9 cellular contexts compared by ENCODE assay signal in genomic region chr7:77247206-77247850, GRCh38. TPM values are rescaled to one million over a fixed set of nuclear protein-coding genes. Genes with fewer than 3 reads are reported as not detected.
A peak's percentile ranks its signal among the peaks of the same experiment; 100 is the strongest.
DNase-seq lines count a peak whose midpoint lies in the region; ATAC-seq and TF ChIP-seq lines count a peak whose summit lies in the region.
"Had no signal": no experiment of that assay in that cellular context is flagged by ENCODE, and none has a peak within 500 bp of the region (broad histone marks: within the 10 kb centered on the region; RNA-seq: fewer than 3 reads in every experiment).

No MANE protein-coding gene starts in this region.

- TF ChIP-seq CTCF in Calu3 (IDR thresholded peaks at IDR 0.05; ENCODE audit: unreplicated experiment) (peak; percentile 46), PC-9 (conservative IDR thresholded peaks at IDR 0.05) (peak; percentile 94), fibroblast of pulmonary artery (IDR thresholded peaks at IDR 0.05; ENCODE audit: low read length, missing control alignments) (peak; percentile 92), thoracic aorta (IDR thresholded peaks at IDR 0.05) (peak; percentile 73)

- H3K4me3 Mint-ChIP-seq in Calu3 (ENCODE audit: low read depth, unreplicated experiment), result no peak overlapping the region
- H3K4me3 Mint-ChIP-seq: activated naive CD4-positive, alpha-beta T cell treated with anti-CD3 and anti-CD28 coated beads, Interleukin-2, amount 50 U/mL, for 24 hours had no signal

- ATAC-seq in GM21515 (IDR thresholded peaks at IDR 0.05; ENCODE audit: unreplicated experiment) (peak; percentile 87), thoracic aorta (ENCODE audit: insufficient number of reproducible peaks, low FRiP score, low read depth) (no peak)

- H3K27ac ChIP-seq in Karpas-422 (ENCODE audit: low read length) (no peak overlapping the region), PC-9 (no peak overlapping the region), thoracic aorta (no peak overlapping the region)

- H3K79me2 ChIP-seq in Karpas-422 (ENCODE audit: low read length) (no peaks in the 10 kb centered on the region), PC-9 (ENCODE audit: low read depth) (no peaks in the 10 kb centered on the region)

- H2AFZ ChIP-seq in Karpas-422 (ENCODE audit: low read length) (no peak overlapping the region), PC-9 (no peak overlapping the region)

- H3K4me3 ChIP-seq in Karpas-422 (ENCODE audit: low read length), result no peak overlapping the region
- no peak overlapping the region for H3K4me3 ChIP-seq in PC-9
- no peak overlapping the region for H3K4me3 ChIP-seq in fibroblast of pulmonary artery (replicated peaks; ENCODE audit: low read depth, low read length)
- H3K4me3 ChIP-seq in thoracic aorta, result no peak overlapping the region

- H3F3A ChIP-seq in PC-9 (ENCODE audit: insufficient read depth, low read depth), result no peaks in the 10 kb centered on the region

- peak; percentile 82 for DNase-seq in Calu3
- DNase-seq in Karpas-422, result peak; percentile 94
- peak; percentile 61 to 70 for DNase-seq in PC-9
- DNase-seq in activated T-cell treated with anti-CD3 and anti-CD28 coated beads for 4 hours, result peak; percentile 87
- peak; percentile 88 for DNase-seq in fibroblast of pulmonary artery (ENCODE audit: low read depth)
- peak in 39 of 56 donors; percentile 2 to 83 (median 22) for DNase-seq in nucleus accumbens (lab: John Stamatoyannopoulos, UW)
- DNase-seq in thoracic aorta (ENCODE audit: low spot score), result peak; percentile 32

- peaks cover 13% of the 10 kb centered on the region for H3K4me1 ChIP-seq in Karpas-422 (ENCODE audit: low read length)
- no peaks in the 10 kb centered on the region for H3K4me1 ChIP-seq in PC-9 (replicated peaks; ENCODE audit: insufficient read depth)
- H3K4me1 ChIP-seq in thoracic aorta (ENCODE audit: control insufficient read depth in 1 of 2, low read depth in 2 of 2), result peaks cover 37 to 52% of the 10 kb centered on the region in 2 donors

- H3K9me3 Mint-ChIP-seq in Calu3 (ENCODE audit: low read depth, unreplicated experiment), result no peaks in the 10 kb centered on the region
- H3K9me3 Mint-ChIP-seq: activated naive CD4-positive, alpha-beta T cell treated with anti-CD3 and anti-CD28 coated beads, Interleukin-2, amount 50 U/mL, for 24 hours had no signal

- no peaks in the 10 kb centered on the region for H3K36me3 ChIP-seq in Karpas-422 (ENCODE audit: insufficient read depth, low read length)
- no peaks in the 10 kb centered on the region; the same call in 1 of the 2 replicates for H3K36me3 ChIP-seq in PC-9 (ENCODE audit: low read depth)
- H3K36me3 ChIP-seq in thoracic aorta, result no peaks in the 10 kb centered on the region

- H3K27me3 Mint-ChIP-seq in Calu3 (ENCODE audit: unreplicated experiment), result no peaks in the 10 kb centered on the region
- H3K27me3 Mint-ChIP-seq: activated naive CD4-positive, alpha-beta T cell treated with anti-CD3 and anti-CD28 coated beads, Interleukin-2, amount 50 U/mL, for 24 hours had no signal

- H3K27me3 ChIP-seq in Karpas-422 (ENCODE audit: low read length) (no peaks in the 10 kb centered on the region), PC-9 (ENCODE audit: insufficient read depth, low read depth) (no peaks in the 10 kb centered on the region), thoracic aorta (replicated peaks; ENCODE audit: insufficient read depth) (no peaks in the 10 kb centered on the region)

- no peaks in the 10 kb centered on the region for H3K36me3 Mint-ChIP-seq in Calu3 (ENCODE audit: insufficient read depth, unreplicated experiment)
- H3K36me3 Mint-ChIP-seq: activated naive CD4-positive, alpha-beta T cell treated with anti-CD3 and anti-CD28 coated beads, Interleukin-2, amount 50 U/mL, for 24 hours had no signal

- peaks cover 16% of the 10 kb centered on the region for H3K4me1 Mint-ChIP-seq in Calu3 (ENCODE audit: low read depth, unreplicated experiment)

- H3K9me2 ChIP-seq in Karpas-422 (replicated peaks; ENCODE audit: insufficient read depth, low read length) (no peaks in the 10 kb centered on the region), PC-9 (ENCODE audit: insufficient read depth) (no peaks in the 10 kb centered on the region)

- BruUV-seq in Calu3 (replicated peaks; lab: Mats Ljungman, UMichigan), result no TSS peak
- no TSS peak for BruUV-seq in PC-9 (replicated peaks; lab: Mats Ljungman, UMichigan)

- no peak overlapping the region for H3K9ac ChIP-seq in Karpas-422 (ENCODE audit: low read length)

- POLR2A ChIA-PET in PC-9 (lab: Charles Lee; ENCODE audit: unreplicated experiment), result no interaction called here

- CTCF ChIA-PET in Calu3 (lab: Charles Lee) (interaction anchor here (1.0 to 2.0 kb wide), 3 partner anchors 21 to 125 kb away, joined by 3 to 22 read pairs (median 11); partner anchors contain the start of gene CCDC146), PC-9 (lab: Charles Lee) (interaction anchor here (0.6 to 1.4 kb wide), 5 partner anchors 12 to 1096 kb away, joined by 3 to 25 read pairs (median 5); no protein-coding TSS in a partner anchor)

- H4K20me1 ChIP-seq in Karpas-422 (ENCODE audit: insufficient read depth, low read depth, low read length) (no peaks in the 10 kb centered on the region), PC-9 (ENCODE audit: insufficient read depth) (no peaks in the 10 kb centered on the region)

- intact Hi-C loops in Calu3 (cut with micrococcal nuclease; ENCODE audit: unreplicated experiment) (loop anchor here (2.0 to 5.0 kb wide), 2 partner anchors 80 to 123 kb away; no protein-coding TSS in a partner anchor), PC-9 (cut with micrococcal nuclease; ENCODE audit: unreplicated experiment) (loop anchor here (2.0 to 10.0 kb wide), 2 partner anchors 85 to 123 kb away; partner anchors contain the start of gene CCDC146)

- H3K4me2 ChIP-seq in Karpas-422 (ENCODE audit: low read depth, low read length, poor library complexity, severe bottlenecking) (no peak overlapping the region), PC-9 (no peak overlapping the region)

- H3K9me3 ChIP-seq in Karpas-422 (ENCODE audit: low read length) (no peaks in the 10 kb centered on the region), PC-9 (ENCODE audit: insufficient read depth, low read depth) (no peaks in the 10 kb centered on the region), thoracic aorta (no peaks in the 10 kb centered on the region)

- H3K27ac Mint-ChIP-seq in Calu3 (ENCODE audit: unreplicated experiment), result no peak overlapping the region
- H3K27ac Mint-ChIP-seq: activated naive CD4-positive, alpha-beta T cell treated with anti-CD3 and anti-CD28 coated beads, Interleukin-2, amount 50 U/mL, for 24 hours had no signal

RNA-seq across cellular contexts. Expression of gene FGL2, which starts 47.7 kb away (rescaled TPM):
- total RNA-seq in Calu3 (2022) (0.14 TPM in 1 of 2 replicates, not detected in the other), PC-9 (2021) (not detected in 2 replicates), thoracic aorta (100 to 1,000 TPM; 163 to 242 TPM)
- total RNA-seq in Karpas-422 (2014; rRNA removed; shearing (Covaris generic); ENCODE audit: low replicate concordance), result 22.6 and 28.1 TPM in 2 replicates

Comparison
In these comparisons a context has a peak if more than half of its experiments do, and no peak if none do; other contexts are left out.
1. DNase-seq: peak in every context shown above with its lines; median percentile 94 in Karpas-422; 88 in fibroblast of pulmonary artery; 87 in activated T-cell treated with anti-CD3 and anti-CD28 coated beads for 4 hours; 82 in Calu3; 66 in PC-9; 32 in thoracic aorta; 22 in nucleus accumbens.
2. RNA of gene FGL2, which starts 47.7 kb away (total RNA-seq): 163 to 242 TPM in thoracic aorta and 22.6 to 28.1 TPM in Karpas-422; 0.14 TPM in Calu3 and not detected in PC-9; every median in the first group is over 10 times any median in the second.
3. Peak in every context shown above with its lines, with median percentiles within 50 percentile points of each other: CTCF ChIP-seq.